ENCODE assay signal across 12 cellular contexts in the genomic region with DNA sequence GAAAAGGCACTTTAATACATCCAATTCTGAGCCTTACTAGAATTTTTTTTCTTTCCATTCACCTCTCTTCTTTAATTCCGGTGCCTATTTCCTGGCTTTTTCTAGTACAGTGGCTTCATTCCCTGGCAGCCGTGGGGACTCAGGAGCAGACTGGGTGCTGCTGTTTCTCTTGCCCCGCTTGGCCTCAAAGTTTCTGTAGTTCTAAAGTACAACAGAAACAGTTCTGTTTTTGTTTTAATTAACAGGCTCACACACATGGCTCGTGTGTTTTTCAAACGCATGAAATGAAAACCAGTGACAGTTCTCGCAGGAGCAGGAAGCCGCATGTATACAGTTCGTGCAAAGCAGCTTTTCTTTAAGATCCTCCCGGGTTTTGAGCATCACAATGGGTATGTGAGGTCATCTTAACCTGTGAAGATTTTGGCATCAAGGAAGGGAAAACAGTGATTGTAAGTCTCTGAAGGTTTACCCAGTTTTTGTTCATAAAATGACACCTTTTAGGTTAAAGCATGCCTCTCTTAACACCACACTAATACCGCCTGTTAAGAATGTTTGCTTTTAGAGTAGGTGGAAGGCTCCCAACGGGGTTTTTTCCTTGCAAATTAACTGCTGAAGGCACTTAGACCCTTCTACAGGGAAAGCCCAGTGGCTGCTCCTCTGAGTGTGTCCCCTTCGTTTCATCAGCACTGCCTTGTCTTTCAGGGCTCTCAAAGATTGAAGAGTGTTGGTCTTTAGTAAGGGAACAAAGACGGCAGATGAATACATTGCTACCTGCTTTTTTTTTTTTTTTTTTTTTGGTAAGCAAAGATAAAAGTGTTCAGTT. TPM values are rescaled to one million over a fixed set of nuclear protein-coding genes. Genes with fewer than 3 reads are reported as not detected.
DNase-seq lines count a peak whose midpoint lies in the region; TF ChIP-seq lines count a peak whose summit lies in the region.
"Had no signal": no experiment of that assay in that cellular context is flagged by ENCODE, and none has a peak within 500 bp of the region (broad histone marks: within the 10 kb centered on the region; RNA-seq: fewer than 3 reads in every experiment).

No MANE protein-coding gene starts in this region.

- H4K20me1 ChIP-seq in neural cell (ENCODE audit: insufficient read depth), result no peaks in the 10 kb centered on the region

- H2AFZ ChIP-seq in neural cell (ENCODE audit: low read depth, low read length), result no peak overlapping the region

- H3K9me3 ChIP-seq in neural cell (ENCODE audit: low read length), result no peaks in the 10 kb centered on the region

- H3K4me2 ChIP-seq in neural cell (ENCODE audit: low read length), result no peak overlapping the region

- no peaks in the 10 kb centered on the region for H3F3A ChIP-seq in neural cell (ENCODE audit: insufficient read depth, low read length, poor library complexity, severe bottlenecking)

- H3K4me3 ChIP-seq in AG10803 (ENCODE audit: low read length), result peak overlapping the region; percentile 88
- H3K4me3 ChIP-seq in HFF-Myc (replicated peaks; ENCODE audit: low read depth, low read length), result peak overlapping the region; percentile 14
- H3K4me3 ChIP-seq in neural cell (ENCODE audit: low read length), result peak overlapping the region; percentile 13

- H3K4me1 Mint-ChIP-seq in brain, result peaks cover 13% of the 10 kb centered on the region
- H3K4me1 Mint-ChIP-seq in activated T-cell treated with anti-CD3 and anti-CD28 coated beads, Interleukin-2, amount 50 U/mL, for 24 hours (ENCODE audit: low read depth), result peaks cover 8% of the 10 kb centered on the region

- no peak for TF ChIP-seq RAD21 in neural cell (conservative IDR thresholded peaks at IDR 0.05)

- no peak overlapping the region for H3K4me3 Mint-ChIP-seq in brain
- no peak overlapping the region for H3K4me3 Mint-ChIP-seq in activated T-cell treated with anti-CD3 and anti-CD28 coated beads, Interleukin-2, amount 50 U/mL, for 24 hours
- H3K4me3 Mint-ChIP-seq: activated CD4-positive, alpha-beta memory T cell treated with anti-CD3 and anti-CD28 coated beads, Interleukin-2, amount 10 ng/mL, durations not matched to agents 7 days and 5 days; stimulated activated naive CD8-positive, alpha-beta T cell treated with anti-CD3 and anti-CD28 coated beads, Interleukin-15, Interleukin-2, amounts not matched to agents 100 ng/mL and 50 ng/mL, for 24 hours had no signal

- TF ChIP-seq CTCF in AG10803 (conservative IDR thresholded peaks at IDR 0.05; ENCODE audit: low read length), result no peak
- TF ChIP-seq CTCF in HFF-Myc (IDR thresholded peaks at IDR 0.05; ENCODE audit: low read depth, low read length, missing control alignments), result no peak
- TF ChIP-seq CTCF in brain (conservative IDR thresholded peaks at IDR 0.05), result no peak
- TF ChIP-seq CTCF in neural cell (IDR thresholded peaks at IDR 0.05; ENCODE audit: poor library complexity, severe bottlenecking), result no peak

- H3K27me3 ChIP-seq in neural cell (ENCODE audit: insufficient read depth, low read depth, low read length), result peaks cover 36% of the 10 kb centered on the region

- no peak for DNase-seq in AG10803 (ENCODE audit: low read depth)
- DNase-seq in HFF-Myc (ENCODE audit: extremely low read depth, low read depth), result no peak
- DNase-seq in activated T-cell treated with anti-CD3 and anti-CD28 coated beads, Interleukin-2, amount 50 U/mL, for 24 hours, result no peak
- DNase-seq in NCI-H1436 (lab: John Stamatoyannopoulos, UW), result no peak
- no peak for DNase-seq in dedifferentiated amniotic fluid mesenchymal stem cell (ENCODE audit: extremely low spot score)
- no peak for DNase-seq in Kasumi-1 (lab: John Stamatoyannopoulos, UW)
- DNase-seq: activated CD4-positive, alpha-beta memory T cell treated with anti-CD3 and anti-CD28 coated beads, Interleukin-2, amount 10 ng/mL, durations not matched to agents 7 days and 5 days; CD8-positive, alpha-beta memory T cell; GOT3 had no signal

- no peak for TF ChIP-seq EP300 in neural cell (conservative IDR thresholded peaks at IDR 0.05; ENCODE audit: poor library complexity, severe bottlenecking)

- H3K27ac ChIP-seq in neural cell (ENCODE audit: low read length), result no peak overlapping the region

- peaks cover 21% of the 10 kb centered on the region for H3K79me2 ChIP-seq in neural cell (replicated peaks; ENCODE audit: insufficient read depth, low read length)

- H3K9me2 ChIP-seq in neural cell (ENCODE audit: insufficient read depth, low read length), result no peaks in the 10 kb centered on the region

- H3K36me3 ChIP-seq in neural cell (ENCODE audit: insufficient read depth, low read length), result no peaks in the 10 kb centered on the region

- H3K27me3 Mint-ChIP-seq in brain, result peaks cover 8% of the 10 kb centered on the region
- peaks cover 63% of the 10 kb centered on the region for H3K27me3 Mint-ChIP-seq in activated T-cell treated with anti-CD3 and anti-CD28 coated beads, Interleukin-2, amount 50 U/mL, for 24 hours

- no peak overlapping the region for H3K9ac ChIP-seq in neural cell (ENCODE audit: low read length)

- peaks cover 5% of the 10 kb centered on the region for H3K36me3 Mint-ChIP-seq in brain
- no peaks in the 10 kb centered on the region for H3K36me3 Mint-ChIP-seq in activated T-cell treated with anti-CD3 and anti-CD28 coated beads, Interleukin-2, amount 50 U/mL, for 24 hours (ENCODE audit: low read depth)

- H3K9me3 Mint-ChIP-seq in brain, result no peaks in the 10 kb centered on the region
- H3K9me3 Mint-ChIP-seq in activated T-cell treated with anti-CD3 and anti-CD28 coated beads, Interleukin-2, amount 50 U/mL, for 24 hours, result no peaks in the 10 kb centered on the region
- H3K9me3 Mint-ChIP-seq: activated CD4-positive, alpha-beta memory T cell treated with anti-CD3 and anti-CD28 coated beads, Interleukin-2, amount 10 ng/mL, durations not matched to agents 7 days and 5 days; CD8-positive, alpha-beta memory T cell; stimulated activated naive CD8-positive, alpha-beta T cell treated with anti-CD3 and anti-CD28 coated beads, Interleukin-15, Interleukin-2, amounts not matched to agents 100 ng/mL and 50 ng/mL, for 24 hours had no signal

- H3K27ac Mint-ChIP-seq in brain, result peak overlapping the region in 4 of 5 experiments; percentile 77 to 93 (median 80)
- H3K27ac Mint-ChIP-seq in activated T-cell treated with anti-CD3 and anti-CD28 coated beads, Interleukin-2, amount 50 U/mL, for 24 hours, result no peak overlapping the region
- H3K27ac Mint-ChIP-seq: activated CD4-positive, alpha-beta memory T cell treated with anti-CD3 and anti-CD28 coated beads, Interleukin-2, amount 10 ng/mL, durations not matched to agents 7 days and 5 days; CD8-positive, alpha-beta memory T cell; stimulated activated naive CD8-positive, alpha-beta T cell treated with anti-CD3 and anti-CD28 coated beads, Interleukin-15, Interleukin-2, amounts not matched to agents 100 ng/mL and 50 ng/mL, for 24 hours had no signal

TF ChIP-seq in neural cell, 6 proteins besides CTCF, POLR2A, EP300 and RAD21:
- TF ChIP-seq TAF1 (IDR thresholded peaks at IDR 0.05; ENCODE audit: low read depth), result no peak
- no peak for TF ChIP-seq EZH2 (IDR thresholded peaks at IDR 0.05; ENCODE audit: borderline replicate concordance, insufficient read depth, low read length, poor library complexity, severe bottlenecking)
- TF ChIP-seq, protein P1, sequence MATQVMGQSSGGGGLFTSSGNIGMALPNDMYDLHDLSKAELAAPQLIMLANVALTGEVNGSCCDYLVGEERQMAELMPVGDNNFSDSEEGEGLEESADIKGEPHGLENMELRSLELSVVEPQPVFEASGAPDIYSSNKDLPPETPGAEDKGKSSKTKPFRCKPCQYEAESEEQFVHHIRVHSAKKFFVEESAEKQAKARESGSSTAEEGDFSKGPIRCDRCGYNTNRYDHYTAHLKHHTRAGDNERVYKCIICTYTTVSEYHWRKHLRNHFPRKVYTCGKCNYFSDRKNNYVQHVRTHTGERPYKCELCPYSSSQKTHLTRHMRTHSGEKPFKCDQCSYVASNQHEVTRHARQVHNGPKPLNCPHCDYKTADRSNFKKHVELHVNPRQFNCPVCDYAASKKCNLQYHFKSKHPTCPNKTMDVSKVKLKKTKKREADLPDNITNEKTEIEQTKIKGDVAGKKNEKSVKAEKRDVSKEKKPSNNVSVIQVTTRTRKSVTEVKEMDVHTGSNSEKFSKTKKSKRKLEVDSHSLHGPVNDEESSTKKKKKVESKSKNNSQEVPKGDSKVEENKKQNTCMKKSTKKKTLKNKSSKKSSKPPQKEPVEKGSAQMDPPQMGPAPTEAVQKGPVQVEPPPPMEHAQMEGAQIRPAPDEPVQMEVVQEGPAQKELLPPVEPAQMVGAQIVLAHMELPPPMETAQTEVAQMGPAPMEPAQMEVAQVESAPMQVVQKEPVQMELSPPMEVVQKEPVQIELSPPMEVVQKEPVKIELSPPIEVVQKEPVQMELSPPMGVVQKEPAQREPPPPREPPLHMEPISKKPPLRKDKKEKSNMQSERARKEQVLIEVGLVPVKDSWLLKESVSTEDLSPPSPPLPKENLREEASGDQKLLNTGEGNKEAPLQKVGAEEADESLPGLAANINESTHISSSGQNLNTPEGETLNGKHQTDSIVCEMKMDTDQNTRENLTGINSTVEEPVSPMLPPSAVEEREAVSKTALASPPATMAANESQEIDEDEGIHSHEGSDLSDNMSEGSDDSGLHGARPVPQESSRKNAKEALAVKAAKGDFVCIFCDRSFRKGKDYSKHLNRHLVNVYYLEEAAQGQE (IDR thresholded peaks at IDR 0.05; ENCODE audit: borderline replicate concordance), result no peak
- no peak for TF ChIP-seq MXI1 (conservative IDR thresholded peaks at IDR 0.05; ENCODE audit: poor library complexity, severe bottlenecking)
- TF ChIP-seq POLR2AphosphoS5 (IDR thresholded peaks at IDR 0.05), result no peak

RNA-seq across cellular contexts. Expression of a gene that starts 5.8 kb away (rescaled TPM):
- polyA plus RNA-seq in brain (ENCODE audit: insufficient read depth, low read depth, low replicate concordance) (5.3 TPM), neural cell (0.76 and 1.8 TPM in 2 replicates)
- 2.4 and 2.5 TPM in 2 replicates for polyA minus RNA-seq in neural cell
- polyA plus RNA-seq: CD8-positive, alpha-beta memory T cell had no signal

RNA-seq across cellular contexts. Expression of a gene that starts 33.6 kb away (rescaled TPM):
- 0.42 TPM for polyA plus RNA-seq in brain (ENCODE audit: insufficient read depth, low read depth, low replicate concordance)
- not detected in 2 replicates for polyA plus RNA-seq in neural cell
- polyA minus RNA-seq in neural cell, result 0.46 TPM in 1 of 2 replicates, not detected in the other
- polyA plus RNA-seq: CD8-positive, alpha-beta memory T cell had no signal

Comparison
In these comparisons a context has a peak if more than half of its experiments do, and no peak if none do; other contexts are left out.
1. H3K4me3 ChIP-seq: peak in every context shown above with its lines; median percentile 88 in AG10803; 14 in HFF-Myc; 13 in neural cell.